Comparison of ENCODE assay signal across 12 cellular contexts in genomic region chr1:224528900-224529299, GRCh38.
DNase-seq lines count a peak whose midpoint lies in the region; ATAC-seq and TF ChIP-seq lines count a peak whose summit lies in the region.
"Had no signal": no experiment of that assay in that cellular context is flagged by ENCODE, and none has a peak within 500 bp of the region (broad histone marks: within the 10 kb centered on the region; RNA-seq: fewer than 3 reads in every experiment).

No MANE protein-coding gene starts in this region.

- WGBS in smooth muscle cell (ENCODE audit: low lambda C conversion rate) = 33% methylated on average over 3 of the region's 3 CpGs

- no peaks in the 10 kb centered on the region for H3K36me3 ChIP-seq in smooth muscle cell (ENCODE audit: low read depth)
- H3K36me3 ChIP-seq: cardiac muscle cell had no signal

- H3K4me2 ChIP-seq in smooth muscle cell = peak overlapping the region; percentile 55

- peak overlapping the region; percentile 69 for H2AFZ ChIP-seq in smooth muscle cell (ENCODE audit: low read depth)

- peak; percentile 91 for DNase-seq in HCEC 1CT
- DNase-seq in fibroblast of the aortic adventitia (ENCODE audit: low read depth) = peak; percentile 86
- DNase-seq in smooth muscle cell (lab: John Stamatoyannopoulos, UW; ENCODE audit: unreplicated experiment) = no peak
- no peak for DNase-seq in MV-4-11 (lab: John Stamatoyannopoulos, UW)
- DNase-seq in GF-D8 (lab: John Stamatoyannopoulos, UW) = no peak
- DNase-seq: hippocampal formation; natural killer cell; NCI-H1417 treated with DMSO at 0.1 percent for 48 hours; stimulated activated CD4-positive, alpha-beta T cell treated with anti-CD3 and anti-CD28 coated beads, Interleukin-4, amount 100 ng/mL, for 1 hour had no signal

- H3K9ac ChIP-seq in smooth muscle cell (ENCODE audit: low read depth) = no peak overlapping the region

- H3K9me3 ChIP-seq in smooth muscle cell (replicated peaks; ENCODE audit: low read depth) = no peaks in the 10 kb centered on the region

- peak; percentile 77 for ATAC-seq in SK-N-SH treated with all-trans-retinoic acid at 6 μM for 48 hours
- no peak for ATAC-seq in GM18511 (IDR thresholded peaks at IDR 0.05; ENCODE audit: unreplicated experiment)
- ATAC-seq: natural killer cell had no signal

- TF ChIP-seq CTCF in fibroblast of the aortic adventitia (IDR thresholded peaks at IDR 0.05; ENCODE audit: insufficient read depth, low read length) (no peak), smooth muscle cell (IDR thresholded peaks at IDR 0.05; ENCODE audit: borderline replicate concordance, insufficient read depth, poor library complexity, severe bottlenecking) (no peak)

- no peaks in the 10 kb centered on the region for H4K20me1 ChIP-seq in smooth muscle cell (ENCODE audit: low read depth)

- no peaks in the 10 kb centered on the region for H3K27me3 ChIP-seq in smooth muscle cell (ENCODE audit: low read depth)
- H3K27me3 ChIP-seq: cardiac muscle cell had no signal

- H3K4me3 ChIP-seq in fibroblast of the aortic adventitia (ENCODE audit: low read depth, low read length) = no peak overlapping the region
- no peak overlapping the region for H3K4me3 ChIP-seq in smooth muscle cell
- H3K4me3 ChIP-seq: cardiac muscle cell had no signal

- no peaks in the 10 kb centered on the region for H3K4me1 ChIP-seq in smooth muscle cell (ENCODE audit: low read depth)

- no peaks in the 10 kb centered on the region for H3F3A ChIP-seq in smooth muscle cell (ENCODE audit: low read depth)

- peak overlapping the region; percentile 36 for H3K27ac ChIP-seq in smooth muscle cell (ENCODE audit: low read depth)
- H3K27ac ChIP-seq: cardiac muscle cell had no signal

- no peaks in the 10 kb centered on the region for H3K79me2 ChIP-seq in smooth muscle cell (ENCODE audit: low read depth)

TF ChIP-seq in SK-N-SH treated with all-trans-retinoic acid at 6 μM for 48 hours, 23 proteins besides CTCF, POLR2A, EP300 and RAD21:
- no peak for TF ChIP-seq RARB (CRISPR knock-in tag; IDR thresholded peaks at IDR 0.05)
- 0 out of 2 replicates have a peak, but pooled peaks have one; percentile 25 for TF ChIP-seq OSR1 (CRISPR knock-in tag; IDR thresholded peaks at IDR 0.05)

Comparison
In these comparisons a context has a peak if more than half of its experiments do, and no peak if none do; other contexts are left out.
1. DNase-seq: peak in HCEC 1CT (single experiment) and fibroblast of the aortic adventitia (single experiment); none in smooth muscle cell (single experiment), MV-4-11 (single experiment) and GF-D8 (single experiment).